ENCODE assay signal across 27 cellular contexts in genomic region chr15:92392462-92392861, GRCh38. TPM values are rescaled to one million over a fixed set of nuclear protein-coding genes. Genes with fewer than 3 reads are reported as not detected.
DNase-seq lines count a peak whose midpoint lies in the region; ATAC-seq and TF ChIP-seq lines count a peak whose summit lies in the region.
"Had no signal": no experiment of that assay in that cellular context is flagged by ENCODE, and none has a peak within 500 bp of the region (broad histone marks: within the 10 kb centered on the region; RNA-seq: fewer than 3 reads in every experiment).

No MANE protein-coding gene starts in this region.

- H2AK5ac ChIP-seq in mesendoderm (ENCODE audit: low read length) = no peak overlapping the region

- H3K4me1 Mint-ChIP-seq in endodermal cell = peaks cover 20% of the 10 kb centered on the region
- peaks cover 11% of the 10 kb centered on the region for H3K4me1 Mint-ChIP-seq in type B pancreatic cell (ENCODE audit: unreplicated experiment)
- peaks cover 7% of the 10 kb centered on the region for H3K4me1 Mint-ChIP-seq in activated naive CD4-positive, alpha-beta T cell treated with anti-CD3 and anti-CD28 coated beads for 36 hours (ENCODE audit: low read depth)
- H3K4me1 Mint-ChIP-seq: immature natural killer cell had no signal

- no peak overlapping the region for H3K56ac ChIP-seq in mesendoderm (ENCODE audit: low read length)

- no peak overlapping the region for H3K18ac ChIP-seq in mesendoderm (ENCODE audit: low read length)

- intact Hi-C loops in activated naive CD4-positive, alpha-beta T cell treated with anti-CD3 and anti-CD28 coated beads for 36 hours (cut with micrococcal nuclease) = no loop called here

- peaks cover 2% of the 10 kb centered on the region for H3K79me1 ChIP-seq in mesendoderm (ENCODE audit: low read length)

- H3K9ac ChIP-seq in endodermal cell (ENCODE audit: extremely low read depth, low read length, poor library complexity, severe bottlenecking) = no peak overlapping the region
- no peak overlapping the region for H3K9ac ChIP-seq in mesendoderm (ENCODE audit: low read length)
- H3K9ac ChIP-seq: parathyroid adenoma, SK-N-SH had no signal

- H3K4me3 ChIP-seq in endodermal cell (ENCODE audit: low read length) (peak overlapping the region; percentile 83), mesendoderm (ENCODE audit: low read length) (no peak overlapping the region)
- H3K4me3 ChIP-seq: left lung, sigmoid colon, tibial nerve had no signal

- no peak overlapping the region for H3K23ac ChIP-seq in mesendoderm (ENCODE audit: low read length)

- TF ChIP-seq CTCF in endodermal cell (conservative IDR thresholded peaks at IDR 0.05) (no peak), type B pancreatic cell (conservative IDR thresholded peaks at IDR 0.05) (no peak)

- H3K36me3 ChIP-seq in endodermal cell (ENCODE audit: control insufficient read depth, insufficient read depth, low read length) (peaks cover 3% of the 10 kb centered on the region), mesendoderm (ENCODE audit: control insufficient read depth, insufficient read depth, low read length) (no peaks in the 10 kb centered on the region)
- H3K36me3 ChIP-seq: cardiac muscle cell, left lung, sigmoid colon, tibial nerve had no signal

- H3K27ac ChIP-seq in endodermal cell (ENCODE audit: low read depth, low read length) (no peak overlapping the region), mesendoderm (ENCODE audit: low read depth, low read length) (no peak overlapping the region)
- H3K27ac ChIP-seq: 22Rv1, cardiac muscle cell, left lung, parathyroid adenoma, sigmoid colon, tibial nerve had no signal

- no peak overlapping the region for H2BK120ac ChIP-seq in mesendoderm (ENCODE audit: low read depth, low read length)

- H3K4me1 ChIP-seq in endodermal cell (ENCODE audit: control insufficient read depth, insufficient read depth, low read length) (peaks cover 13% of the 10 kb centered on the region), mesendoderm (ENCODE audit: control insufficient read depth, low read depth, low read length) (no peaks in the 10 kb centered on the region)
- H3K4me1 ChIP-seq: parathyroid adenoma had no signal

- H3K9me3 Mint-ChIP-seq in endodermal cell = no peaks in the 10 kb centered on the region
- H3K9me3 Mint-ChIP-seq in type B pancreatic cell = no peaks in the 10 kb centered on the region
- H3K9me3 Mint-ChIP-seq in activated naive CD4-positive, alpha-beta T cell treated with anti-CD3 and anti-CD28 coated beads for 36 hours = no peaks in the 10 kb centered on the region
- H3K9me3 Mint-ChIP-seq: activated CD4-positive, alpha-beta T cell treated with anti-CD3 and anti-CD28 coated beads, Interleukin-2, amount 10 ng/mL, durations not matched to agents 24 days and 14 days; CD8-positive, alpha-beta memory T cell had no signal

- DNase-seq in DMS 273 (lab: John Stamatoyannopoulos, UW; ENCODE audit: unreplicated experiment) = peak; percentile 19
- no peak for DNase-seq in DMS 273 treated with DMSO at 0.1 percent for 48 hours (lab: John Stamatoyannopoulos, UW)
- DNase-seq in endodermal cell = peak; percentile 77
- peak; percentile 73 for DNase-seq in mesendoderm
- no peak for DNase-seq in type B pancreatic cell (ENCODE audit: extremely low spot score, unreplicated experiment)
- no peak for DNase-seq in activated naive CD4-positive, alpha-beta T cell treated with anti-CD3 and anti-CD28 coated beads for 36 hours
- DNase-seq in G401 (ENCODE audit: low spot score) = no peak
- DNase-seq: activated CD4-positive, alpha-beta T cell treated with anti-CD3 and anti-CD28 coated beads, Interleukin-2, amount 10 ng/mL, durations not matched to agents 24 days and 14 days; activated naive CD4-positive, alpha-beta T cell treated with anti-CD3 and anti-CD28 coated beads, Interleukin-2, amount 50 U/mL, for 16 hours; activated T-cell treated with anti-CD3 and anti-CD28 coated beads, Interleukin-2, amount 50 U/mL, for 48 hours; CD8-positive, alpha-beta memory T cell; DMS53; immature natural killer cell; left lung; naive thymus-derived CD4-positive, alpha-beta T cell; NCI-H1048; NCI-H187 treated with DMSO at 0.1 percent for 48 hours; sigmoid colon; stimulated activated CD4-positive, alpha-beta T cell treated with anti-CD3 and anti-CD28 coated beads, Interleukin-15, amount 100 ng/mL, for 24 hours; T-helper 17 cell had no signal

- no peak overlapping the region for H2BK15ac ChIP-seq in mesendoderm (replicated peaks; ENCODE audit: low read depth)

- in situ Hi-C loops in G401 (cut with HindIII; ENCODE audit: low sequenced_read_pairs) = no loop called here

- no peak overlapping the region for H4K5ac ChIP-seq in mesendoderm (ENCODE audit: low read length)

- H3K27me3 Mint-ChIP-seq in endodermal cell (ENCODE audit: insufficient read depth) (peaks cover 89% of the 10 kb centered on the region), type B pancreatic cell (peaks cover 70% of the 10 kb centered on the region)
- peaks cover 60% of the 10 kb centered on the region for H3K27me3 Mint-ChIP-seq in activated naive CD4-positive, alpha-beta T cell treated with anti-CD3 and anti-CD28 coated beads for 36 hours (ENCODE audit: low read depth)

- no peaks in the 10 kb centered on the region for H3K79me2 ChIP-seq in mesendoderm (ENCODE audit: control insufficient read depth, insufficient read depth, low read length)
- H3K79me2 ChIP-seq: parathyroid adenoma had no signal

- no peak overlapping the region for H3K27ac Mint-ChIP-seq in endodermal cell
- H3K27ac Mint-ChIP-seq in type B pancreatic cell = peak overlapping the region; percentile 76
- H3K27ac Mint-ChIP-seq in activated naive CD4-positive, alpha-beta T cell treated with anti-CD3 and anti-CD28 coated beads for 36 hours = no peak overlapping the region
- H3K27ac Mint-ChIP-seq: activated CD4-positive, alpha-beta T cell treated with anti-CD3 and anti-CD28 coated beads, Interleukin-2, amount 10 ng/mL, durations not matched to agents 24 days and 14 days; immature natural killer cell; naive thymus-derived CD4-positive, alpha-beta T cell; T-helper 17 cell had no signal

- no peak overlapping the region for H2BK5ac ChIP-seq in mesendoderm (ENCODE audit: low read length)

- CTCF ChIA-PET in activated naive CD4-positive, alpha-beta T cell treated with anti-CD3 and anti-CD28 coated beads for 36 hours (lab: Charles Lee) = no interaction called here

- H3K4me2 ChIP-seq in mesendoderm (ENCODE audit: low read length) = peak overlapping the region; percentile 10
- H3K4me2 ChIP-seq: SK-N-SH had no signal

- peaks cover 18% of the 10 kb centered on the region for H3K27me3 ChIP-seq in endodermal cell (ENCODE audit: control insufficient read depth, insufficient read depth, low read length, poor library complexity, severe bottlenecking)
- H3K27me3 ChIP-seq in mesendoderm (ENCODE audit: insufficient read depth, low read length, poor library complexity) = peaks cover 2% of the 10 kb centered on the region

- ATAC-seq in HG02938 (IDR thresholded peaks at IDR 0.05; ENCODE audit: unreplicated experiment) = no peak
- ATAC-seq: left lung; naive thymus-derived CD4-positive, alpha-beta T cell; T-helper 17 cell had no signal

- 31 to 50% methylated on average over 4 to 7 of the region's 7 CpGs for WGBS in endodermal cell (ENCODE audit: insufficient coverage in 1 of 2, insufficient read length in 1 of 2), 2 experiments
- no CpG with 5 or more reads among the region's 7 CpGs for WGBS in mesendoderm (ENCODE audit: extremely low coverage, insufficient coverage, low lambda C conversion rate)

- H3K9me3 ChIP-seq in endodermal cell (ENCODE audit: control insufficient read depth, low read length) = no peaks in the 10 kb centered on the region
- H3K9me3 ChIP-seq: left lung, sigmoid colon, SK-N-SH, tibial nerve had no signal

- H3K36me3 Mint-ChIP-seq in endodermal cell (ENCODE audit: low read depth) (peaks cover 2% of the 10 kb centered on the region), type B pancreatic cell (peaks cover 8% of the 10 kb centered on the region)
- H3K36me3 Mint-ChIP-seq in activated naive CD4-positive, alpha-beta T cell treated with anti-CD3 and anti-CD28 coated beads for 36 hours (ENCODE audit: low read depth) = no peaks in the 10 kb centered on the region
- H3K36me3 Mint-ChIP-seq: CD8-positive, alpha-beta memory T cell; naive thymus-derived CD4-positive, alpha-beta T cell had no signal

- no peak overlapping the region for H4K8ac ChIP-seq in mesendoderm (ENCODE audit: low read depth, low read length)

- no peak overlapping the region for H3K4ac ChIP-seq in mesendoderm (ENCODE audit: low read depth, low read length)

- H3K4me3 Mint-ChIP-seq in endodermal cell = peak overlapping the region; percentile 79
- peak overlapping the region; percentile 90 for H3K4me3 Mint-ChIP-seq in type B pancreatic cell
- no peak overlapping the region for H3K4me3 Mint-ChIP-seq in activated naive CD4-positive, alpha-beta T cell treated with anti-CD3 and anti-CD28 coated beads for 36 hours
- H3K4me3 Mint-ChIP-seq: activated CD4-positive, alpha-beta T cell treated with anti-CD3 and anti-CD28 coated beads, Interleukin-2, amount 10 ng/mL, durations not matched to agents 24 days and 14 days; immature natural killer cell; T-helper 17 cell had no signal

RNA-seq across cellular contexts. Expression of gene ST8SIA2, which starts 1.2 kb away (rescaled TPM):
- total RNA-seq in endodermal cell (1 to 10 TPM; 8.1 to 8.9 TPM), type B pancreatic cell (ENCODE audit: low replicate concordance) (8.8 and 16.8 TPM in 2 replicates)
- 26.1 TPM for polyA plus RNA-seq in endodermal cell (2013, experiment 1 of 2)
- 23.9 TPM for polyA plus RNA-seq in endodermal cell (2013, experiment 2 of 2)
- 4.9 TPM for polyA plus RNA-seq in mesendoderm (2013, experiment 1 of 2)
- polyA plus RNA-seq in mesendoderm (2013, experiment 2 of 2) = 4.6 TPM
- not detected for total RNA-seq in activated naive CD4-positive, alpha-beta T cell treated with anti-CD3 and anti-CD28 coated beads for 36 hours
- total RNA-seq in G401 (2014; rRNA removed; shearing (Covaris generic)) = not detected in 2 replicates
- total RNA-seq: activated CD4-positive, alpha-beta T cell treated with anti-CD3 and anti-CD28 coated beads, Interleukin-2, amount 10 ng/mL, durations not matched to agents 24 days and 14 days; CD8-positive, alpha-beta memory T cell; glomerular endothelial cell; naive thymus-derived CD4-positive, alpha-beta T cell; T-helper 17 cell; tibial nerve had no signal
- polyA plus RNA-seq: CD8-positive, alpha-beta memory T cell; immature natural killer cell; naive thymus-derived CD4-positive, alpha-beta T cell had no signal

Comparison
In these comparisons a context has a peak if more than half of its experiments do, and no peak if none do; other contexts are left out.
1. DNase-seq: peak in DMS 273 (single experiment), endodermal cell (single experiment) and mesendoderm (single experiment); none in DMS 273 treated with DMSO at 0.1 percent for 48 hours (single experiment), type B pancreatic cell (single experiment), activated naive CD4-positive, alpha-beta T cell treated with anti-CD3 and anti-CD28 coated beads for 36 hours (single experiment) and G401 (single experiment).